In the genomic region with DNA sequence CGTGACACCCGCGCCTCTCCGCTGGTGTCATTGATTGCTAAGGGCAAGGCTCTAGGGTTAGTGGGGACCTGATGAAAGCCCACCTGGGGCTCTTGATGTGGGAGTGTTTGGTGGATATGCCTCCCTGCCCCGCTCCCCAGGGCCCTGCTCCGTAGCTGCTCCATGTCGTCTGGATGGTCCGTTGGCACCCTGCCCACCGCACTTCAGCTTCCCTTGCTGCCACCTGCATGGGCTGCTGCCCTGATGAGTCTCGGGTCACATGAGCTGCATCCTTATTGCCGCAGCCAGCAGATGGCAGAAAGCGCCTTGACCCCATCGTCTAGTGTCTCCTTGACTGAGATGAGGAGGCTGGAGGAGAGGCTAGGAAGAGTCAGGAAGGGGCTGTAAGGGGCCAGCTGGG, we compare ENCODE assay signal across 10 cellular contexts.
DNase-seq lines count a peak whose midpoint lies in the region; ATAC-seq, FAIRE-seq and TF ChIP-seq lines count a peak whose summit lies in the region.
"Had no signal": no experiment of that assay in that cellular context is flagged by ENCODE, and none has a peak within 500 bp of the region (broad histone marks: within the 10 kb centered on the region; RNA-seq: fewer than 3 reads in every experiment).

No MANE protein-coding gene starts in this region.

- POLR2A ChIA-PET in activated CD4-positive, alpha-beta T cell treated with anti-CD3 and anti-CD28 coated beads for 36 hours (lab: Charles Lee): no interaction called here
- POLR2A ChIA-PET in activated CD4-positive, alpha-beta T cell treated with anti-CD3 and anti-CD28 coated beads, Interleukin-2, amount 10 ng/mL, durations not matched to agents 7 days and 5 days (lab: Charles Lee): no interaction called here

- no peak overlapping the region for H3K4me3 Mint-ChIP-seq in activated CD4-positive, alpha-beta T cell treated with anti-CD3 and anti-CD28 coated beads for 36 hours
- H3K4me3 Mint-ChIP-seq in activated CD4-positive, alpha-beta T cell treated with anti-CD3 and anti-CD28 coated beads, Interleukin-2, amount 10 ng/mL, durations not matched to agents 7 days and 5 days: no peak overlapping the region
- H3K4me3 Mint-ChIP-seq in chondrocyte (ENCODE audit: unreplicated experiment): no peak overlapping the region
- H3K4me3 Mint-ChIP-seq in osteocyte (ENCODE audit: unreplicated experiment): no peak overlapping the region
- H3K4me3 Mint-ChIP-seq in activated T-helper 1 cell treated with anti-CD3 and anti-CD28 coated beads, Interleukin-12 subunit alpha, Interleukin-12 subunit beta, Interleukin-2, Interleukin-4 antibody, amounts not matched to agents 30 ng/mL and 10 ng/mL and 1 ng/mL, durations not matched to agents 14 hours and 24 hours and 36 hours: no peak overlapping the region

- intact Hi-C loops in activated CD4-positive, alpha-beta T cell treated with anti-CD3 and anti-CD28 coated beads for 36 hours (cut with DNase I, micrococcal nuclease): loop anchor here in 1 of 2 experiments (5.0 kb wide), 1 partner anchor 423 kb away; no protein-coding TSS in a partner anchor
- intact Hi-C loops in activated T-helper 1 cell treated with anti-CD3 and anti-CD28 coated beads, Interleukin-12 subunit alpha, Interleukin-12 subunit beta, Interleukin-2, Interleukin-4 antibody, amounts not matched to agents 30 ng/mL and 10 ng/mL and 1 ng/mL, durations not matched to agents 14 hours and 24 hours and 36 hours (cut with micrococcal nuclease): no loop called here

- FAIRE-seq in RCC 7860 (lab: Jason Lieb, UNC): no peak

- TF ChIP-seq CTCF in chondrocyte (IDR thresholded peaks at IDR 0.05) (peak; percentile 24), osteocyte (IDR thresholded peaks at IDR 0.05) (no peak)

- H3K27ac Mint-ChIP-seq in activated CD4-positive, alpha-beta T cell treated with anti-CD3 and anti-CD28 coated beads for 36 hours: no peak overlapping the region
- H3K27ac Mint-ChIP-seq in activated CD4-positive, alpha-beta T cell treated with anti-CD3 and anti-CD28 coated beads, Interleukin-2, amount 10 ng/mL, durations not matched to agents 7 days and 5 days: no peak overlapping the region
- H3K27ac Mint-ChIP-seq in chondrocyte (ENCODE audit: unreplicated experiment) (no peak overlapping the region), osteocyte (ENCODE audit: unreplicated experiment) (no peak overlapping the region)
- H3K27ac Mint-ChIP-seq in activated T-helper 1 cell treated with anti-CD3 and anti-CD28 coated beads, Interleukin-12 subunit alpha, Interleukin-12 subunit beta, Interleukin-2, Interleukin-4 antibody, amounts not matched to agents 30 ng/mL and 10 ng/mL and 1 ng/mL, durations not matched to agents 14 hours and 24 hours and 36 hours: no peak overlapping the region

- peaks cover 3% of the 10 kb centered on the region for H3K27me3 Mint-ChIP-seq in activated CD4-positive, alpha-beta T cell treated with anti-CD3 and anti-CD28 coated beads for 36 hours
- H3K27me3 Mint-ChIP-seq in activated CD4-positive, alpha-beta T cell treated with anti-CD3 and anti-CD28 coated beads, Interleukin-2, amount 10 ng/mL, durations not matched to agents 7 days and 5 days: no peaks in the 10 kb centered on the region
- H3K27me3 Mint-ChIP-seq in chondrocyte (ENCODE audit: low read depth): no peaks in the 10 kb centered on the region
- H3K27me3 Mint-ChIP-seq in osteocyte (ENCODE audit: unreplicated experiment): no peaks in the 10 kb centered on the region
- H3K27me3 Mint-ChIP-seq in activated T-helper 1 cell treated with anti-CD3 and anti-CD28 coated beads, Interleukin-12 subunit alpha, Interleukin-12 subunit beta, Interleukin-2, Interleukin-4 antibody, amounts not matched to agents 30 ng/mL and 10 ng/mL and 1 ng/mL, durations not matched to agents 14 hours and 24 hours and 36 hours (ENCODE audit: insufficient read depth): peaks cover under 1% of the 10 kb centered on the region

- CTCF ChIA-PET in activated CD4-positive, alpha-beta T cell treated with anti-CD3 and anti-CD28 coated beads for 36 hours (lab: Charles Lee): no interaction called here
- CTCF ChIA-PET in activated CD4-positive, alpha-beta T cell treated with anti-CD3 and anti-CD28 coated beads, Interleukin-2, amount 10 ng/mL, durations not matched to agents 7 days and 5 days (lab: Charles Lee): no interaction called here

- DNase-seq in activated CD4-positive, alpha-beta T cell treated with anti-CD3 and anti-CD28 coated beads for 36 hours: peak; percentile 17
- no peak for DNase-seq in activated CD4-positive, alpha-beta T cell treated with anti-CD3 and anti-CD28 coated beads, Interleukin-2, amount 10 ng/mL, durations not matched to agents 7 days and 5 days
- peak; percentile 48 for DNase-seq in NCI-H2029 treated with DMSO at 0.1 percent for 48 hours (lab: John Stamatoyannopoulos, UW)
- DNase-seq in chondrocyte (ENCODE audit: low spot score): no peak
- DNase-seq in osteocyte (ENCODE audit: extremely low spot score, unreplicated experiment): peak; percentile 62
- no peak for DNase-seq in RCC 7860 (ENCODE audit: low spot score)
- no peak for DNase-seq in activated T-helper 1 cell treated with anti-CD3 and anti-CD28 coated beads, Interleukin-12 subunit alpha, Interleukin-12 subunit beta, Interleukin-2, Interleukin-4 antibody, amounts not matched to agents 30 ng/mL and 10 ng/mL and 1 ng/mL, durations not matched to agents 14 hours and 24 hours and 36 hours (ENCODE audit: low spot score)
- DNase-seq: activated CD4-positive, CD25-positive, alpha-beta regulatory T cell treated with anti-CD3 and anti-CD28 coated beads, Interleukin-2, amount 50 U/mL, for 72 hours; stimulated activated naive CD4-positive, alpha-beta T cell treated with Interleukin-2 at 50 U/mL for 16 hours had no signal

- no peaks in the 10 kb centered on the region for H3K4me1 Mint-ChIP-seq in activated CD4-positive, alpha-beta T cell treated with anti-CD3 and anti-CD28 coated beads for 36 hours
- H3K4me1 Mint-ChIP-seq in activated CD4-positive, alpha-beta T cell treated with anti-CD3 and anti-CD28 coated beads, Interleukin-2, amount 10 ng/mL, durations not matched to agents 7 days and 5 days: no peaks in the 10 kb centered on the region
- H3K4me1 Mint-ChIP-seq in chondrocyte (ENCODE audit: low read depth) (peaks cover 7% of the 10 kb centered on the region), osteocyte (ENCODE audit: unreplicated experiment) (peaks cover 16% of the 10 kb centered on the region)
- no peaks in the 10 kb centered on the region for H3K4me1 Mint-ChIP-seq in activated T-helper 1 cell treated with anti-CD3 and anti-CD28 coated beads, Interleukin-12 subunit alpha, Interleukin-12 subunit beta, Interleukin-2, Interleukin-4 antibody, amounts not matched to agents 30 ng/mL and 10 ng/mL and 1 ng/mL, durations not matched to agents 14 hours and 24 hours and 36 hours (ENCODE audit: low read depth)

- H3K36me3 Mint-ChIP-seq in activated CD4-positive, alpha-beta T cell treated with anti-CD3 and anti-CD28 coated beads for 36 hours (ENCODE audit: low read depth): no peaks in the 10 kb centered on the region
- H3K36me3 Mint-ChIP-seq in activated CD4-positive, alpha-beta T cell treated with anti-CD3 and anti-CD28 coated beads, Interleukin-2, amount 10 ng/mL, durations not matched to agents 7 days and 5 days (ENCODE audit: low read depth): no peaks in the 10 kb centered on the region
- H3K36me3 Mint-ChIP-seq in chondrocyte (ENCODE audit: low read depth) (no peaks in the 10 kb centered on the region), osteocyte (ENCODE audit: unreplicated experiment) (no peaks in the 10 kb centered on the region)
- H3K36me3 Mint-ChIP-seq in activated T-helper 1 cell treated with anti-CD3 and anti-CD28 coated beads, Interleukin-12 subunit alpha, Interleukin-12 subunit beta, Interleukin-2, Interleukin-4 antibody, amounts not matched to agents 30 ng/mL and 10 ng/mL and 1 ng/mL, durations not matched to agents 14 hours and 24 hours and 36 hours (ENCODE audit: low read depth): no peaks in the 10 kb centered on the region

- ATAC-seq in activated CD4-positive, alpha-beta T cell treated with anti-CD3 and anti-CD28 coated beads for 36 hours: no peak
- no peak for ATAC-seq in GM18867 (IDR thresholded peaks at IDR 0.05; ENCODE audit: unreplicated experiment)

- H3K9me3 Mint-ChIP-seq in activated CD4-positive, alpha-beta T cell treated with anti-CD3 and anti-CD28 coated beads for 36 hours (ENCODE audit: low read depth): no peaks in the 10 kb centered on the region
- H3K9me3 Mint-ChIP-seq in activated CD4-positive, alpha-beta T cell treated with anti-CD3 and anti-CD28 coated beads, Interleukin-2, amount 10 ng/mL, durations not matched to agents 7 days and 5 days: no peaks in the 10 kb centered on the region
- H3K9me3 Mint-ChIP-seq in chondrocyte (ENCODE audit: low read depth) (no peaks in the 10 kb centered on the region), osteocyte (ENCODE audit: unreplicated experiment) (no peaks in the 10 kb centered on the region)
- H3K9me3 Mint-ChIP-seq in activated T-helper 1 cell treated with anti-CD3 and anti-CD28 coated beads, Interleukin-12 subunit alpha, Interleukin-12 subunit beta, Interleukin-2, Interleukin-4 antibody, amounts not matched to agents 30 ng/mL and 10 ng/mL and 1 ng/mL, durations not matched to agents 14 hours and 24 hours and 36 hours: no peaks in the 10 kb centered on the region

Comparison
In these comparisons a context has a peak if more than half of its experiments do, and no peak if none do; other contexts are left out.
1. DNase-seq: peak in activated CD4-positive, alpha-beta T cell treated with anti-CD3 and anti-CD28 coated beads for 36 hours (single experiment), NCI-H2029 treated with DMSO at 0.1 percent for 48 hours (single experiment) and osteocyte (single experiment); none in activated CD4-positive, alpha-beta T cell treated with anti-CD3 and anti-CD28 coated beads, Interleukin-2, amount 10 ng/mL, durations not matched to agents 7 days and 5 days (single experiment), chondrocyte (single experiment), RCC 7860 (single experiment) and activated T-helper 1 cell treated with anti-CD3 and anti-CD28 coated beads, Interleukin-12 subunit alpha, Interleukin-12 subunit beta, Interleukin-2, Interleukin-4 antibody, amounts not matched to agents 30 ng/mL and 10 ng/mL and 1 ng/mL, durations not matched to agents 14 hours and 24 hours and 36 hours (single experiment).